ENCODE assay signal across 1 cellular context in genomic region chr4:122857160-122857559, GRCh38.
TF ChIP-seq lines count a peak whose summit lies in the region.

No MANE protein-coding gene starts in this region.

TF ChIP-seq in GM23338, 12 proteins besides CTCF, POLR2A, EP300 and RAD21 (continued from another document):
- no peak for TF ChIP-seq ZNF462 (CRISPR knock-in tag; IDR thresholded peaks at IDR 0.05)
- TF ChIP-seq NANOG (IDR thresholded peaks at IDR 0.05; ENCODE audit: borderline replicate concordance), result no peak
- no peak for TF ChIP-seq ETS1 (IDR thresholded peaks at IDR 0.05)
